In genomic region chr3:66350601-66351000, GRCh38 we compare ENCODE assay signal across 23 cellular contexts.
A peak's percentile ranks its signal among the peaks of the same experiment; 100 is the strongest.
DNase-seq lines count a peak whose midpoint lies in the region; ATAC-seq, FAIRE-seq and TF ChIP-seq lines count a peak whose summit lies in the region.
"Had no signal": no experiment of that assay in that cellular context is flagged by ENCODE, and none has a peak within 500 bp of the region (broad histone marks: within the 10 kb centered on the region; RNA-seq: fewer than 3 reads in every experiment).

No MANE protein-coding gene starts in this region.

- H3K4me1 ChIP-seq in astrocyte (ENCODE audit: insufficient read depth, low read length) (peaks cover 17% of the 10 kb centered on the region), pancreas (peaks cover 0 to 7% (median 5%) of the 10 kb centered on the region in 3 donors)

- no peak overlapping the region for H3K4me2 ChIP-seq in astrocyte (ENCODE audit: low read length)
- H3K4me2 ChIP-seq: PC-9 had no signal

- H3K36me3 ChIP-seq in astrocyte (ENCODE audit: insufficient read depth, low read length) (peaks cover 2% of the 10 kb centered on the region), H7 (replicated peaks; ENCODE audit: control insufficient read depth, insufficient read depth, low read length) (no peaks in the 10 kb centered on the region), pancreas (no peaks in the 10 kb centered on the region)

- no peak overlapping the region for H3K4me3 ChIP-seq in astrocyte (ENCODE audit: insufficient read depth, low read depth, low read length)
- no peak overlapping the region for H3K4me3 ChIP-seq in H7 (ENCODE audit: insufficient read depth, low read depth, low read length)
- no peak overlapping the region for H3K4me3 ChIP-seq in coronary artery
- H3K4me3 ChIP-seq in pancreas = no peak overlapping the region
- H3K4me3 ChIP-seq: PC-9 had no signal

- peaks cover 20% of the 10 kb centered on the region for H3K4me1 Mint-ChIP-seq in HFFc6 (ENCODE audit: low read depth)
- H3K4me1 Mint-ChIP-seq in astrocyte (ENCODE audit: low read depth, unreplicated experiment) = peaks cover 23% of the 10 kb centered on the region
- H3K4me1 Mint-ChIP-seq: B cell had no signal

- no peak for ATAC-seq in pancreas
- ATAC-seq: Right ventricle myocardium inferior had no signal

- no peak overlapping the region; the same call in 1 of the 2 replicates for H3K27ac Mint-ChIP-seq in HFFc6
- no peak overlapping the region for H3K27ac Mint-ChIP-seq in astrocyte (ENCODE audit: unreplicated experiment)
- H3K27ac Mint-ChIP-seq: B cell had no signal

- H3K27me3 ChIP-seq in astrocyte (ENCODE audit: insufficient read depth, low read length) (no peaks in the 10 kb centered on the region), H7 (ENCODE audit: control insufficient read depth, insufficient read depth, low read length) (no peaks in the 10 kb centered on the region), pancreas (no peaks in the 10 kb centered on the region)

- FAIRE-seq in astrocyte (lab: Jason Lieb, UNC) (no peak), pancreas (lab: Jason Lieb, UNC) (no peak)
- FAIRE-seq: GM18507, H54, HTR-8/SVneo had no signal

- H3K9me3 Mint-ChIP-seq in HFFc6 (no peaks in the 10 kb centered on the region), astrocyte (ENCODE audit: unreplicated experiment) (no peaks in the 10 kb centered on the region)

- H2AFZ ChIP-seq in astrocyte (ENCODE audit: low read depth, low read length) = no peak overlapping the region
- H2AFZ ChIP-seq: PC-9 had no signal

- no peaks in the 10 kb centered on the region for H3K79me2 ChIP-seq in astrocyte (ENCODE audit: insufficient read depth, low read length)

- no peak overlapping the region for H3K4me3 Mint-ChIP-seq in HFFc6
- no peak overlapping the region for H3K4me3 Mint-ChIP-seq in astrocyte (ENCODE audit: unreplicated experiment)
- H3K4me3 Mint-ChIP-seq: B cell had no signal

- H3K27ac ChIP-seq in astrocyte (ENCODE audit: low read depth, low read length) (no peak overlapping the region), coronary artery (no peak overlapping the region), pancreas (no peak overlapping the region)
- H3K27ac ChIP-seq: C4-2B, PC-9 had no signal

- no peak overlapping the region for H3K9ac ChIP-seq in astrocyte (ENCODE audit: low read length)

- intact Hi-C loops in pancreas (cut with DNase I) = no loop called here

- 95% methylated on average over 8 of the region's 8 CpGs for WGBS in pancreas, 2 donors

- H3K36me3 Mint-ChIP-seq in HFFc6 (ENCODE audit: low read depth) (peaks cover 11% of the 10 kb centered on the region; the same call in 1 of the 2 replicates), astrocyte (ENCODE audit: low read depth, unreplicated experiment) (peaks cover 7% of the 10 kb centered on the region)

- TF ChIP-seq CTCF in HFFc6 (IDR thresholded peaks at IDR 0.05) (no peak), astrocyte (IDR thresholded peaks at IDR 0.05; ENCODE audit: insufficient read depth, low read depth, low read length) (no peak), coronary artery (IDR thresholded peaks at IDR 0.05) (no peak), pancreas (IDR thresholded peaks at IDR 0.05) (no peak)

- no peaks in the 10 kb centered on the region for H3K9me3 ChIP-seq in astrocyte (ENCODE audit: insufficient read depth, low read depth, low read length)
- H3K9me3 ChIP-seq in pancreas = no peaks in the 10 kb centered on the region

- H4K20me1 ChIP-seq in astrocyte (ENCODE audit: insufficient read depth, low read length) = no peaks in the 10 kb centered on the region

- H3K27me3 Mint-ChIP-seq in HFFc6 (ENCODE audit: insufficient read depth) (no peaks in the 10 kb centered on the region; the same call in 1 of the 2 replicates), astrocyte (ENCODE audit: low read depth, unreplicated experiment) (no peaks in the 10 kb centered on the region)
- H3K27me3 Mint-ChIP-seq: B cell had no signal

- DNase-seq in HFFc6 (peak; percentile 11), astrocyte (ENCODE audit: low read depth) (peak; percentile 64), iris pigment epithelial cell (ENCODE audit: low read depth) (peak; percentile 41), H7 (no peak), NCI-H2171 (lab: John Stamatoyannopoulos, UW) (no peak), coronary artery (ENCODE audit: low spot score) (no peak), pancreas (no peak)
- DNase-seq: DMS153, DND-41, KBM-7, NCI-H1105 treated with DMSO at 0.1 percent for 48 hours, NCI-H146, NCI-H1930, NCI-H2107, NCI-H446 treated with DMSO at 0.1 percent for 48 hours, NCI-H526, PC-9 had no signal

Comparison
In these comparisons a context has a peak if more than half of its experiments do, and no peak if none do; other contexts are left out.
1. DNase-seq: peak in HFFc6 (single experiment), astrocyte (single experiment) and iris pigment epithelial cell (single experiment); none in H7 (single experiment), NCI-H2171 (single experiment), coronary artery (single experiment) and pancreas (0 of 6).